In the genomic region with DNA sequence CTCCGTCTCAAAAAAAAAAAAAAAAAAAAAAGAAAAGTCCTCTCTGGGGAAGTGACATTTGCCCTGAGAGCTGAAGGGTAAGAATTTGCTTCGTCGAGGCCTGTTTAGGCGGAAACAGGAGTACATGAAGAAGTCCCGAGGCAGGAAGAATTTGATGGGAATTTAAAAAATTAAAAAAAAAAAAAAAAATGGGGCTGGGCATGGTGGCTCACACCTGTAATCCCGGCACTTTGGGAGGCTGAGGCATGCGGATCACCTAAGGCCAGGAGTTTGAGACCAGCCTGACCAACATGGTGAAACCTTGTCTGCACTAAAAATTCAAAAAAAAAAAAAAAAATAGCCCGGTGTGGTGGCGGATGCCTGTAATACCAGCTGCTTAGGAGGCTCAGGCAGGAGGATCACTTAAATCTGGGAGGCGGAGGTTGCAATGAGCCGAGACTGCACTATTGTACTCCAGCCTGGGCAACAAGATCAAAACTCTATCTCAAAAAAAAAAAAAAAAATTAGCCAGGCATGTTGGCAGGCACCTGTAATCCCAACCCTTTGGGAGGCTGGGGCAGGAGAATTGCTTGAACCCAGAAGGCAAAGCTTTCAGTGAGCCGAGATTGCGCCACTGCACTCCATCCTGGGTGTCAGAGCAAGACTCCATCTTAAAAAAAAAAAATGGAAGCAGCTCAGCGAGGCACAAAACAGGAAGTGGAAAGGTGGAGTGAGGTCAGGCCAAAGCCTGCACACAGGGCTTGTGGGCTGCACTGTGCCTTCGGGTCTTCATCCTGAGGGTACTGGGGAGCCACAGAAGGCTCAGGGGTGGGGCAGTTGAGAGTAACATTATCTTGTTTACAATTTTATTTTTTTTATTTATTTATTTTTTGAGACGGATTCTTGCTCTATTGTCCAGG, we compare ENCODE assay signal across 10 cellular contexts. TPM values are rescaled to one million over a fixed set of nuclear protein-coding genes. Genes with fewer than 3 reads are reported as not detected.
A peak's percentile ranks its signal among the peaks of the same experiment; 100 is the strongest.
DNase-seq lines count a peak whose midpoint lies in the region; FAIRE-seq and TF ChIP-seq lines count a peak whose summit lies in the region.
"Had no signal": no experiment of that assay in that cellular context is flagged by ENCODE, and none has a peak within 500 bp of the region (broad histone marks: within the 10 kb centered on the region; RNA-seq: fewer than 3 reads in every experiment).

No MANE protein-coding gene starts in this region.

- FAIRE-seq in GM12891 (lab: Jason Lieb, UNC), result no peak

- TF ChIP-seq POLR2A in GM12891 (IDR thresholded peaks at IDR 0.05; ENCODE audit: low read depth, low read length) (no peak), erythroblast (IDR thresholded peaks at IDR 0.05; ENCODE audit: low read length) (peak; percentile 0)

- H3K4me3 ChIP-seq in effector memory CD4-positive, alpha-beta T cell (ENCODE audit: insufficient read depth, low read depth, low read length, poor library complexity, severe bottlenecking), result no peak overlapping the region

- H3K36me3 ChIP-seq in effector memory CD4-positive, alpha-beta T cell (ENCODE audit: control insufficient read depth, insufficient read depth, low read length), result no peaks in the 10 kb centered on the region

- peaks cover 42% of the 10 kb centered on the region for H3K4me1 ChIP-seq in effector memory CD4-positive, alpha-beta T cell (ENCODE audit: control insufficient read depth, insufficient read depth, low read length, poor library complexity, severe bottlenecking)

- no peak overlapping the region for H3K27ac ChIP-seq in effector memory CD4-positive, alpha-beta T cell (ENCODE audit: insufficient read depth, low read length, poor library complexity, severe bottlenecking)
- H3K27ac ChIP-seq: foreskin keratinocyte had no signal

- no peaks in the 10 kb centered on the region for H3K27me3 ChIP-seq in effector memory CD4-positive, alpha-beta T cell (replicated peaks; ENCODE audit: control insufficient read depth, insufficient read depth, low read length, poor library complexity, severe bottlenecking)
- H3K27me3 ChIP-seq: foreskin keratinocyte had no signal

- DNase-seq in GM12891 (ENCODE audit: insufficient read length, low spot score), result no peak
- DNase-seq in OCI-M1 (lab: John Stamatoyannopoulos, UW), result peak; percentile 71
- no peak for DNase-seq in erythroblast (lab: John Stamatoyannopoulos, UW)
- no peak for DNase-seq in effector memory CD4-positive, alpha-beta T cell
- no peak for DNase-seq in NCI-H748 treated with DMSO at 0.1 percent for 48 hours (lab: John Stamatoyannopoulos, UW)
- DNase-seq: activated CD4-positive, alpha-beta T cell treated with anti-CD3 and anti-CD28 coated beads, Interleukin-2, amount 50 U/mL, for 4 hours; foreskin keratinocyte; mesendoderm; NCI-H1436; NCI-H446 had no signal

- H3K9me3 ChIP-seq in effector memory CD4-positive, alpha-beta T cell (ENCODE audit: control insufficient read depth, low read length), result no peaks in the 10 kb centered on the region

TF ChIP-seq in GM12891, 5 proteins besides CTCF, POLR2A, EP300 and RAD21:
- TF ChIP-seq TAF1 (IDR thresholded peaks at IDR 0.05; ENCODE audit: low read depth, low read length) (no peak), SPI1 (IDR thresholded peaks at IDR 0.05; ENCODE audit: low read depth, low read length) (peak; percentile 82), POLR2AphosphoS5 (IDR thresholded peaks at IDR 0.05; ENCODE audit: low read depth, low read length) (no peak), PAX5 (IDR thresholded peaks at IDR 0.05; ENCODE audit: insufficient read depth, low read length, severe bottlenecking) (no peak)
TF ChIP-seq in GM12891: peak in this region for 1.

RNA-seq across cellular contexts. Expression of a gene that starts 4.9 kb away (rescaled TPM):
- 262 TPM for polyA plus RNA-seq in GM12891 (2012; ENCODE audit: low read depth, missing spikeins)

RNA-seq across cellular contexts. Expression of a gene that starts 5.5 kb away (rescaled TPM):
- polyA plus RNA-seq in GM12891 (2012; ENCODE audit: low read depth, missing spikeins), result 2,219 TPM

RNA-seq across cellular contexts. Expression of a gene that starts 26.1 kb away (rescaled TPM):
- 0.71 TPM for polyA plus RNA-seq in GM12891 (2012; ENCODE audit: low read depth, missing spikeins)

RNA-seq across cellular contexts. Expression of a gene that starts 33.5 kb away (rescaled TPM):
- polyA plus RNA-seq in GM12891 (2012; ENCODE audit: low read depth, missing spikeins), result 46.8 TPM

RNA-seq across cellular contexts. Expression of a gene that starts 34.1 kb away (rescaled TPM):
- 104 TPM for polyA plus RNA-seq in GM12891 (2012; ENCODE audit: low read depth, missing spikeins)
